32 cellular contexts compared by ENCODE assay signal in the genomic region with DNA sequence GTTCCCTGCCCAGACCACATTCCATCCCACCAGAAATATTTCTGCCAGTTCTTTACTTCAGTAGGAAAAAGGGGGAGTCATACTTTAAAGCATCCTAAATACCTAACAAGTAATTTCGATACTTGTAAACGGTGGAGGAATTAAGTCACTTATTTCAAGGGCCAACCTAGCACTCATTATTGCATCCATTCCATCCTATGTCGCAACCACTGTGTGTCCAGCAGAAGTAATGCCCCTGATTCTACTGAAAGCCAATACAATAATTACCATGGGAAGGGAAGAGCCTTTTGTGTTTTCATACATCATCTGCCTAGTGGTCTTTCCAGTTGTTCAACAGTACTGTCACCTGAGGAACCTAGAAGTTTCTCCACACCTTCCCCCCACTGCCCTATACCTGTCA. TPM values are rescaled to one million over a fixed set of nuclear protein-coding genes. Genes with fewer than 3 reads are reported as not detected.
"Had no signal": no experiment of that assay in that cellular context is flagged by ENCODE, and none has a peak within 500 bp of the region (broad histone marks: within the 10 kb centered on the region; RNA-seq: fewer than 3 reads in every experiment).

No MANE protein-coding gene starts in this region.

- H3K9me3 ChIP-seq: ascending aorta, MG63, SJSA1, SK-N-SH had no signal

- H3K4me1 ChIP-seq: ascending aorta had no signal

- H3K36me3 ChIP-seq: cardiac muscle cell, MG63 had no signal

- H3K9ac ChIP-seq: SK-N-SH had no signal

- ATAC-seq: activated CD4-positive, CD25-positive, alpha-beta regulatory T cell treated with anti-CD3 and anti-CD28 coated beads, Interleukin-2, amount 50 U/mL, for 24 hours; activated CD8-positive, alpha-beta memory T cell treated with anti-CD3 and anti-CD28 coated beads, Interleukin-2, amount 10 ng/mL, durations not matched to agents 7 days and 5 days; activated naive CD8-positive, alpha-beta T cell treated with anti-CD3 and anti-CD28 coated beads, Interleukin-2, amount 50 U/mL, for 24 hours; Panc1; WTC11 had no signal

- H3K4me3 ChIP-seq: ascending aorta, cardiac muscle cell, MG63, SJSA1 had no signal

- H3K9me3 Mint-ChIP-seq: activated CD4-positive, alpha-beta memory T cell treated with anti-CD3 and anti-CD28 coated beads, Interleukin-2, amount 10 ng/mL, durations not matched to agents 7 days and 5 days; activated naive CD4-positive, alpha-beta T cell treated with anti-CD3 and anti-CD28 coated beads, Interleukin-2, amount 10 ng/mL, durations not matched to agents 7 days and 5 days; activated naive CD8-positive, alpha-beta T cell treated with anti-CD3 and anti-CD28 coated beads, Interleukin-2, amount 50 U/mL, for 24 hours; central memory CD8-positive, alpha-beta T cell; T-helper 2 cell treated with Interferon-gamma antibody and Interleukin-4, amounts not matched to agents 5 μg/mL and 100 μg/mL, for 36 hours; WTC11 had no signal

- H3K27me3 Mint-ChIP-seq: activated CD4-positive, alpha-beta memory T cell treated with anti-CD3 and anti-CD28 coated beads, Interleukin-2, amount 10 ng/mL, durations not matched to agents 7 days and 5 days; activated CD8-positive, alpha-beta memory T cell treated with anti-CD3 and anti-CD28 coated beads, Interleukin-2, amount 10 ng/mL, durations not matched to agents 7 days and 5 days; activated naive CD4-positive, alpha-beta T cell treated with anti-CD3 and anti-CD28 coated beads, Interleukin-2, amount 10 ng/mL, durations not matched to agents 7 days and 5 days; activated naive CD8-positive, alpha-beta T cell; activated naive CD8-positive, alpha-beta T cell treated with anti-CD3 and anti-CD28 coated beads, Interleukin-2, amount 50 U/mL, for 24 hours; central memory CD8-positive, alpha-beta T cell had no signal

- H3K36me3 Mint-ChIP-seq: activated naive CD4-positive, alpha-beta T cell treated with anti-CD3 and anti-CD28 coated beads, Interleukin-2, amount 10 ng/mL, durations not matched to agents 7 days and 5 days; WTC11 had no signal

- H3K27ac Mint-ChIP-seq: activated CD4-positive, alpha-beta memory T cell treated with anti-CD3 and anti-CD28 coated beads, Interleukin-2, amount 10 ng/mL, durations not matched to agents 7 days and 5 days; activated CD8-positive, alpha-beta memory T cell treated with anti-CD3 and anti-CD28 coated beads, Interleukin-2, amount 10 ng/mL, durations not matched to agents 7 days and 5 days; activated naive CD4-positive, alpha-beta T cell treated with anti-CD3 and anti-CD28 coated beads, Interleukin-2, amount 10 ng/mL, durations not matched to agents 7 days and 5 days; activated naive CD8-positive, alpha-beta T cell; activated naive CD8-positive, alpha-beta T cell treated with anti-CD3 and anti-CD28 coated beads, Interleukin-2, amount 50 U/mL, for 24 hours; T-helper 2 cell treated with Interferon-gamma antibody and Interleukin-4, amounts not matched to agents 5 μg/mL and 100 μg/mL, for 36 hours; WTC11 had no signal

- H3K4me3 Mint-ChIP-seq: activated CD4-positive, alpha-beta memory T cell treated with anti-CD3 and anti-CD28 coated beads, Interleukin-2, amount 10 ng/mL, durations not matched to agents 7 days and 5 days; activated CD8-positive, alpha-beta memory T cell treated with anti-CD3 and anti-CD28 coated beads, Interleukin-2, amount 10 ng/mL, durations not matched to agents 7 days and 5 days; activated naive CD4-positive, alpha-beta T cell treated with anti-CD3 and anti-CD28 coated beads, Interleukin-2, amount 10 ng/mL, durations not matched to agents 7 days and 5 days; activated naive CD8-positive, alpha-beta T cell; activated naive CD8-positive, alpha-beta T cell treated with anti-CD3 and anti-CD28 coated beads, Interleukin-2, amount 50 U/mL, for 24 hours; central memory CD8-positive, alpha-beta T cell; T-helper 2 cell treated with Interferon-gamma antibody and Interleukin-4, amounts not matched to agents 5 μg/mL and 100 μg/mL, for 36 hours; WTC11 had no signal

- H3K27me3 ChIP-seq: ascending aorta, cardiac muscle cell, MG63, SJSA1 had no signal

- H3K27ac ChIP-seq: ascending aorta, cardiac muscle cell, SJSA1 had no signal

- DNase-seq: activated CD4-positive, alpha-beta memory T cell treated with anti-CD3 and anti-CD28 coated beads, Interleukin-2, amount 10 ng/mL, durations not matched to agents 7 days and 5 days; activated CD4-positive, alpha-beta T cell treated with anti-CD3 and anti-CD28 coated beads for 48 hours; activated CD8-positive, alpha-beta memory T cell treated with anti-CD3 and anti-CD28 coated beads for 24 hours; activated CD8-positive, alpha-beta memory T cell treated with anti-CD3 and anti-CD28 coated beads, Interleukin-2, amount 10 ng/mL, durations not matched to agents 7 days and 5 days; activated CD8-positive, alpha-beta memory T cell treated with anti-CD3 and anti-CD28 coated beads, Interleukin-2, amount 50 U/mL, for 48 hours; activated effector memory CD4-positive, alpha-beta T cell treated with Interleukin-2 at 50 U/mL for 16 hours; activated naive CD4-positive, alpha-beta T cell treated with anti-CD3 and anti-CD28 coated beads, Interleukin-2, amount 10 ng/mL, durations not matched to agents 7 days and 5 days; activated naive CD8-positive, alpha-beta T cell treated with anti-CD3 and anti-CD28 coated beads, Interleukin-2, amount 50 U/mL, for 24 hours; activated T-cell treated with anti-CD3 and anti-CD28 coated beads, Interleukin-2, amount 50 U/mL, for 48 hours; amygdala; Kasumi-1; KG1; MG63; NCI-H1048; NCI-H1436 treated with DMSO at 0.1 percent for 48 hours; NCI-H1694 treated with DMSO at 0.1 percent for 48 hours; NCI-H2029; NCI-H345; NCI-H524 treated with DMSO at 0.1 percent for 48 hours; SHP77 treated with DMSO at 0.1 percent for 48 hours; SK-N-SH; SW 1271 had no signal

RNA-seq across cellular contexts. Expression of a gene that starts 33.3 kb away (rescaled TPM):
- total RNA-seq: ascending aorta, cardiac muscle cell, RPMI7951 had no signal
- polyA plus RNA-seq: cardiac muscle cell, SK-N-SH had no signal
